Comparison of ENCODE assay signal across 10 cellular contexts in the genomic region with DNA sequence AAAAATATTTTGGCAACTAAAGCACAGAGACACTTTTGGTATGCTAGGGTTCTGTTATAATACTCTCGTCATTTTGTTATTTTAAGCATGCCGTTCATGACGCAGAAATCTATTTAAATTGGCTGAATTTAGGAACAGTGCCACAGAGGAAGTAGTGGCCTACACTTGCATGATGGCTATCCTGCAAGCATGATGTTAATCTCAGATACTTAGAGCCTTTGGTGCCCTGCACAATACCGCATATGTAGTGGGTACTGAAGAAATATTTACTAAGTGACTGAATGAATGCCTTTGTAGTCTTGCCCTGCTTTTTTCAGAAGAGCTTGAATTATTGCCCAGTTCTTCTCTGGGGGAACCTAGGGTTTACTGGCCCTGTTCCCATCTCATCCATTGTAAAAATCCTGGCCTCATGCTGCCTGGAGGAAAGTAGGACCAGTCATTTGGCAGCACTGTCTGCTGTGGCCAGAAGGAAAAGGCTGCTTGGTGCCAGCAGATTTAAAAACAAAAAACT.
DNase-seq lines count a peak whose midpoint lies in the region; ATAC-seq and TF ChIP-seq lines count a peak whose summit lies in the region.
"Had no signal": no experiment of that assay in that cellular context is flagged by ENCODE, and none has a peak within 500 bp of the region (broad histone marks: within the 10 kb centered on the region; RNA-seq: fewer than 3 reads in every experiment).

No MANE protein-coding gene starts in this region.

- no peaks in the 10 kb centered on the region for H3K27me3 ChIP-seq in body of pancreas
- H3K27me3 ChIP-seq in tibial artery = no peaks in the 10 kb centered on the region
- H3K27me3 ChIP-seq in CD8-positive, alpha-beta memory T cell (ENCODE audit: insufficient read depth, low read length, poor library complexity, severe bottlenecking) = no peaks in the 10 kb centered on the region

- H3K9me3 ChIP-seq in body of pancreas (no peaks in the 10 kb centered on the region), tibial artery (no peaks in the 10 kb centered on the region)
- no peaks in the 10 kb centered on the region for H3K9me3 ChIP-seq in CD8-positive, alpha-beta memory T cell (ENCODE audit: low read length)

- TF ChIP-seq CTCF in body of pancreas (IDR thresholded peaks at IDR 0.05) (no peak), tibial artery (IDR thresholded peaks at IDR 0.05) (no peak)

- H3K27me3 Mint-ChIP-seq in T-cell = no peaks in the 10 kb centered on the region
- H3K27me3 Mint-ChIP-seq in CD8-positive, alpha-beta memory T cell = no peaks in the 10 kb centered on the region
- H3K27me3 Mint-ChIP-seq: activated CD8-positive, alpha-beta T cell treated with anti-CD3 and anti-CD28 coated beads for 36 hours had no signal

- no peaks in the 10 kb centered on the region for H3K36me3 ChIP-seq in body of pancreas (replicated peaks in 1 of 2; ENCODE audit: insufficient read depth in 1 of 2, low read depth in 2 of 2)
- H3K36me3 ChIP-seq in tibial artery = no peaks in the 10 kb centered on the region
- H3K36me3 ChIP-seq in CD8-positive, alpha-beta memory T cell (ENCODE audit: insufficient read depth, low read length) = no peaks in the 10 kb centered on the region

- H3K4me1 ChIP-seq in body of pancreas (peaks cover 6% of the 10 kb centered on the region), tibial artery (peaks cover 0 to 64% (median 42%) of the 10 kb centered on the region in 4 donors)
- H3K4me1 ChIP-seq in CD8-positive, alpha-beta memory T cell (ENCODE audit: insufficient read depth, low read length) = no peaks in the 10 kb centered on the region

- H3K4me3 Mint-ChIP-seq in T-cell = no peak overlapping the region
- no peak overlapping the region for H3K4me3 Mint-ChIP-seq in CD8-positive, alpha-beta memory T cell
- H3K4me3 Mint-ChIP-seq: activated CD8-positive, alpha-beta T cell treated with anti-CD3 and anti-CD28 coated beads for 36 hours had no signal

- intact Hi-C loops in body of pancreas (cut with DNase I) = no loop called here
- intact Hi-C loops in tibial artery (cut with DNase I; ENCODE audit: low total_unique reads) = no loop called here

- peak; percentile 49 for DNase-seq in NCI-H1092 (lab: John Stamatoyannopoulos, UW)
- DNase-seq in body of pancreas = peak in 3 of 4 donors; percentile 18 to 31 (median 25)
- peak in 39 of 51 donors; percentile 4 to 89 (median 51) for DNase-seq in hypothalamus (lab: John Stamatoyannopoulos, UW)
- DNase-seq in tibial artery = no peak
- no peak for DNase-seq in T-cell
- no peak for DNase-seq in CD8-positive, alpha-beta memory T cell
- DNase-seq: activated CD8-positive, alpha-beta T cell treated with anti-CD3 and anti-CD28 coated beads for 36 hours; effector CD8-positive, alpha-beta T cell; NCI-H526 treated with DMSO at 0.1 percent for 48 hours had no signal

- CTCF ChIA-PET in T-cell (lab: Charles Lee) = no interaction called here
- CTCF ChIA-PET in CD8-positive, alpha-beta memory T cell (lab: Charles Lee) = no interaction called here

- ATAC-seq in body of pancreas (peak; percentile 84), T-cell (replicated peaks in 1 of 4) (no peak), GM21447 (IDR thresholded peaks at IDR 0.05; ENCODE audit: unreplicated experiment) (no peak)
- ATAC-seq: activated CD8-positive, alpha-beta T cell treated with anti-CD3 and anti-CD28 coated beads for 36 hours had no signal

- no peaks in the 10 kb centered on the region for H3K9me3 Mint-ChIP-seq in T-cell
- H3K9me3 Mint-ChIP-seq in CD8-positive, alpha-beta memory T cell = no peaks in the 10 kb centered on the region
- H3K9me3 Mint-ChIP-seq: activated CD8-positive, alpha-beta T cell treated with anti-CD3 and anti-CD28 coated beads for 36 hours had no signal

- H3K27ac Mint-ChIP-seq in T-cell = no peak overlapping the region
- H3K27ac Mint-ChIP-seq in CD8-positive, alpha-beta memory T cell = no peak overlapping the region
- H3K27ac Mint-ChIP-seq: activated CD8-positive, alpha-beta T cell treated with anti-CD3 and anti-CD28 coated beads for 36 hours had no signal

- WGBS in body of pancreas, 2 donors = 49 to 53% methylated on average over 4 of the region's 4 CpGs

- no peaks in the 10 kb centered on the region for H3K4me1 Mint-ChIP-seq in T-cell
- H3K4me1 Mint-ChIP-seq in CD8-positive, alpha-beta memory T cell = no peaks in the 10 kb centered on the region

- H3K4me3 ChIP-seq in body of pancreas (no peak overlapping the region), tibial artery (no peak overlapping the region)
- no peak overlapping the region for H3K4me3 ChIP-seq in CD8-positive, alpha-beta memory T cell (ENCODE audit: low read length)

- H3K36me3 Mint-ChIP-seq in T-cell = no peaks in the 10 kb centered on the region
- H3K36me3 Mint-ChIP-seq in CD8-positive, alpha-beta memory T cell = peaks cover 0 to 7% (median 0%) of the 10 kb centered on the region in 3 donors

- H3K27ac ChIP-seq in body of pancreas (no peak overlapping the region), tibial artery (peak overlapping the region; percentile 56 to 61)
- no peak overlapping the region for H3K27ac ChIP-seq in CD8-positive, alpha-beta memory T cell (ENCODE audit: low read depth, low read length)

- TF ChIP-seq POLR2A in body of pancreas (IDR thresholded peaks at IDR 0.05) = no peak

- POLR2A ChIA-PET in T-cell (lab: Charles Lee) = interaction anchor here in 1 of 2 donors (0.6 kb wide), 1 partner anchor 11 kb away, joined by 3 read pairs; no protein-coding TSS in a partner anchor
- POLR2A ChIA-PET in CD8-positive, alpha-beta memory T cell (lab: Charles Lee) = no interaction called here

Comparison
In these comparisons a context has a peak if more than half of its experiments do, and no peak if none do; other contexts are left out.
1. DNase-seq: peak in NCI-H1092 (single experiment), body of pancreas (3 of 4) and hypothalamus (39 of 51); none in tibial artery (0 of 2), T-cell (0 of 34) and CD8-positive, alpha-beta memory T cell (0 of 5).
2. H3K27ac ChIP-seq: peak in tibial artery (2 of 2); none in body of pancreas (0 of 4) and CD8-positive, alpha-beta memory T cell (single experiment).